ENCODE assay signal across 18 cellular contexts in genomic region chr14:106821119-106821518, GRCh38.
A peak's percentile ranks its signal among the peaks of the same experiment; 100 is the strongest.
DNase-seq lines count a peak whose midpoint lies in the region; ATAC-seq, FAIRE-seq and TF ChIP-seq lines count a peak whose summit lies in the region.
"Had no signal": no experiment of that assay in that cellular context is flagged by ENCODE, and none has a peak within 500 bp of the region (broad histone marks: within the 10 kb centered on the region; RNA-seq: fewer than 3 reads in every experiment).

No MANE protein-coding gene starts in this region.

- H3K36me3 ChIP-seq in DOHH2 (ENCODE audit: control insufficient read depth, low read length) = peaks cover 3% of the 10 kb centered on the region; the same call in 1 of the 2 replicates
- no peaks in the 10 kb centered on the region for H3K36me3 ChIP-seq in spleen
- H3K36me3 ChIP-seq: BLaER1 had no signal

- no peaks in the 10 kb centered on the region for H3K27me3 Mint-ChIP-seq in stimulated activated naive B cell treated with anti-CD40 and anti-IgM and Interleukin-4, amounts not matched to agents 10 μg/mL and 1 μg/mL and 100 μg/mL, for 72 hours

- H3K4me1 ChIP-seq in DOHH2 (ENCODE audit: control insufficient read depth, low read length) = peaks cover 54% of the 10 kb centered on the region
- H3K4me1 ChIP-seq in spleen = no peaks in the 10 kb centered on the region

- H3K9me3 ChIP-seq in DOHH2 (ENCODE audit: control insufficient read depth, insufficient read depth, low read length) = peaks cover 17% of the 10 kb centered on the region; the same call in 1 of the 2 replicates
- H3K9me3 ChIP-seq in spleen = no peaks in the 10 kb centered on the region
- H3K9me3 ChIP-seq: BLaER1 had no signal

- H3K36me3 Mint-ChIP-seq in stimulated activated naive B cell treated with anti-CD40 and anti-IgM and Interleukin-4, amounts not matched to agents 10 μg/mL and 1 μg/mL and 100 μg/mL, for 72 hours = no peaks in the 10 kb centered on the region
- H3K36me3 Mint-ChIP-seq: CD14-positive monocyte; CD4-positive, alpha-beta memory T cell; IgD-negative memory B cell had no signal

- DNase-seq in GM12892 (ENCODE audit: insufficient read length) = no peak
- DNase-seq in stimulated activated naive B cell treated with anti-CD40 and anti-IgM and Interleukin-4, amounts not matched to agents 10 μg/mL and 1 μg/mL and 100 μg/mL, for 72 hours = no peak
- DNase-seq in NCI-H1092 treated with DMSO at 0.1 percent for 48 hours (lab: John Stamatoyannopoulos, UW) = no peak
- DNase-seq in spleen = no peak
- no peak for DNase-seq in effector CD8-positive, alpha-beta T cell (lab: John Stamatoyannopoulos, UW)
- DNase-seq: 8988T; CD4-positive, alpha-beta memory T cell; DMS153; DMS79 treated with DMSO at 0.1 percent for 48 hours; EL; H9 had no signal

- H4K20me1 ChIP-seq in DOHH2 (ENCODE audit: control insufficient read depth, insufficient read depth, low read depth, low read length) = no peaks in the 10 kb centered on the region
- H4K20me1 ChIP-seq: BLaER1 had no signal

- FAIRE-seq in GM12892 (lab: Jason Lieb, UNC) = peak; percentile 76
- FAIRE-seq: H1, HepG2 had no signal

- peaks cover 11% of the 10 kb centered on the region; the same call in 1 of the 2 replicates for H3F3A ChIP-seq in DOHH2 (ENCODE audit: control insufficient read depth, insufficient read depth)

- TF ChIP-seq CTCF in DOHH2 (IDR thresholded peaks at IDR 0.05; ENCODE audit: low read depth, low read length, poor library complexity, severe bottlenecking) (no peak), spleen (IDR thresholded peaks at IDR 0.05 in 8 of 11, conservative IDR thresholded peaks at IDR 0.05 in 3 of 11) (no peak)

- H3K27ac ChIP-seq in DOHH2 (ENCODE audit: low read depth, low read length) = peak overlapping the region; percentile 85
- H3K27ac ChIP-seq in spleen = no peak overlapping the region
- H3K27ac ChIP-seq: BLaER1 had no signal

- H3K27me3 ChIP-seq in DOHH2 (ENCODE audit: control insufficient read depth, low read length) (no peaks in the 10 kb centered on the region), spleen (replicated peaks in 1 of 7) (peaks cover 0 to 10% (median 0%) of the 10 kb centered on the region in 7 donors)
- H3K27me3 ChIP-seq: BLaER1 had no signal

- H3K27ac Mint-ChIP-seq in stimulated activated naive B cell treated with anti-CD40 and anti-IgM and Interleukin-4, amounts not matched to agents 10 μg/mL and 1 μg/mL and 100 μg/mL, for 72 hours = no peak overlapping the region
- H3K27ac Mint-ChIP-seq: CD14-positive monocyte; CD4-positive, alpha-beta memory T cell; H9; IgD-negative memory B cell had no signal

- peak overlapping the region; percentile 76 for H3K4me2 ChIP-seq in DOHH2 (ENCODE audit: low read length)
- H3K4me2 ChIP-seq: BLaER1 had no signal

- H3K4me3 ChIP-seq in DOHH2 (ENCODE audit: low read length) = peak overlapping the region; percentile 61
- H3K4me3 ChIP-seq in spleen = no peak overlapping the region
- H3K4me3 ChIP-seq: BLaER1 had no signal

- H3K9me2 ChIP-seq in DOHH2 (replicated peaks; ENCODE audit: control insufficient read depth, low read length) = no peaks in the 10 kb centered on the region

- peak; percentile 29 to 34 for ATAC-seq in stimulated activated naive B cell treated with anti-CD40 and anti-IgM and Interleukin-4, amounts not matched to agents 10 μg/mL and 1 μg/mL and 100 μg/mL, for 72 hours (replicated peaks)
- ATAC-seq: HepG2 had no signal

- no peak overlapping the region for H3K4me3 Mint-ChIP-seq in stimulated activated naive B cell treated with anti-CD40 and anti-IgM and Interleukin-4, amounts not matched to agents 10 μg/mL and 1 μg/mL and 100 μg/mL, for 72 hours
- H3K4me3 Mint-ChIP-seq: CD14-positive monocyte; CD4-positive, alpha-beta memory T cell; H9 had no signal

- H3K9me3 Mint-ChIP-seq in stimulated activated naive B cell treated with anti-CD40 and anti-IgM and Interleukin-4, amounts not matched to agents 10 μg/mL and 1 μg/mL and 100 μg/mL, for 72 hours = no peaks in the 10 kb centered on the region
- H3K9me3 Mint-ChIP-seq: CD14-positive monocyte; CD4-positive, alpha-beta memory T cell; IgD-negative memory B cell had no signal

- TF ChIP-seq POLR2A in GM12892 (IDR thresholded peaks at IDR 0.05; ENCODE audit: low read depth, low read length) = no peak
- TF ChIP-seq POLR2A in Raji (IDR thresholded peaks at IDR 0.05; ENCODE audit: insufficient read depth, low read depth, low read length) = peak; percentile 55; the same call in 1 of the 2 replicates
- TF ChIP-seq POLR2A in spleen (IDR thresholded peaks at IDR 0.05) = no peak

- H3K4me1 Mint-ChIP-seq in stimulated activated naive B cell treated with anti-CD40 and anti-IgM and Interleukin-4, amounts not matched to agents 10 μg/mL and 1 μg/mL and 100 μg/mL, for 72 hours = peaks cover 3 to 12% of the 10 kb centered on the region in 2 donors
- H3K4me1 Mint-ChIP-seq: CD4-positive, alpha-beta memory T cell; H9; IgD-negative memory B cell had no signal

- no peaks in the 10 kb centered on the region for H3K79me2 ChIP-seq in DOHH2 (ENCODE audit: control insufficient read depth, low read length)

- intact Hi-C loops in spleen (cut with DNase I; ENCODE audit: low total_unique reads) = no loop called here
